21 cellular contexts compared by ENCODE assay signal in the genomic region with DNA sequence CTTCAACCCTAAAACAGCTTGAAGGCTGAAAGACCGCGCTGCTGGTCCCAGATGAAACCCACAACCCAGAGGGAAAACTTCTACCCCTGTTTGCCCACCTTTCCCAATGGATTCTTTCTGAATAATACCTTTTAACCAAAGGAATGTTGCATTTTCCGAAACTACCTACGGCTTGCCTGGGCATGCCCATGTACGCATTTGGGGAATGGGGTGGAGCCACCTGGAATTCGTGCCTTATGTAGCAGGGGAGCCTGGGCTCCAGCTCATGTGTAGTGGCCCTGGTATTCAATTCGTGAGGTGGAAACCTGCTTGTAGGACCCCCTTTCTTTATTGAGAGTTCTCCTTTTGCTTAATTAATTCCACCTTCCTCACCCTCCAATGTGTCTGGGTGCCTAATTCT.
DNase-seq lines count a peak whose midpoint lies in the region; ATAC-seq and TF ChIP-seq lines count a peak whose summit lies in the region.
"Had no signal": no experiment of that assay in that cellular context is flagged by ENCODE, and none has a peak within 500 bp of the region (broad histone marks: within the 10 kb centered on the region; RNA-seq: fewer than 3 reads in every experiment).

No MANE protein-coding gene starts in this region.

- no peaks in the 10 kb centered on the region for H3K36me3 ChIP-seq in trophoblast cell (ENCODE audit: control insufficient read depth in 1 of 2, insufficient read depth in 2 of 2, low read length in 2 of 2)
- H3K36me3 ChIP-seq: BLaER1 treated with 17β-estradiol and CSF1 and Interleukin-3, amounts not matched to agents 10 nM and 100 nM; HAP-1 had no signal

- H3K4me3 Mint-ChIP-seq in H9 (no peak overlapping the region), WTC11 (no peak overlapping the region)
- H3K4me3 Mint-ChIP-seq: CD4-positive, alpha-beta T cell; HFFc6 had no signal

- no peak overlapping the region for H4K5ac ChIP-seq in H9 (ENCODE audit: insufficient read length, low read depth, low read length)

- H3K23ac ChIP-seq in H9 (ENCODE audit: insufficient read length, low read depth, low read length) = no peak overlapping the region
- no peak overlapping the region for H3K23ac ChIP-seq in trophoblast cell (ENCODE audit: low read length)

- H3K4ac ChIP-seq in H9 (ENCODE audit: low read depth, low read length) (no peak overlapping the region), trophoblast cell (ENCODE audit: low read depth, low read length) (no peak overlapping the region)

- no peak overlapping the region for H2BK120ac ChIP-seq in H9 (ENCODE audit: low read depth, low read length, poor library complexity, severe bottlenecking)
- no peak overlapping the region for H2BK120ac ChIP-seq in trophoblast cell (ENCODE audit: insufficient read depth, low read length, poor library complexity)

- H3K79me2 ChIP-seq in H9 (ENCODE audit: insufficient read depth, low read length) (no peaks in the 10 kb centered on the region), trophoblast cell (ENCODE audit: control insufficient read depth, insufficient read depth, low read length, poor library complexity) (no peaks in the 10 kb centered on the region)

- H4K12ac ChIP-seq in trophoblast cell (ENCODE audit: low read depth, low read length) = no peak overlapping the region

- H3K4me3 ChIP-seq in trophoblast cell (ENCODE audit: low read depth, low read length) = no peak overlapping the region
- H3K4me3 ChIP-seq: A549; BLaER1 treated with 17β-estradiol and CSF1 and Interleukin-3, amounts not matched to agents 10 nM and 100 nM; HAP-1 had no signal

- H3K4me1 ChIP-seq in H9 (ENCODE audit: insufficient read depth, low read length) = no peaks in the 10 kb centered on the region
- H3K4me1 ChIP-seq in foreskin keratinocyte = no peaks in the 10 kb centered on the region
- H3K4me1 ChIP-seq in trophoblast cell (ENCODE audit: control insufficient read depth in 1 of 2, insufficient read depth in 2 of 2, low read length in 2 of 2) = no peaks in the 10 kb centered on the region
- H3K4me1 ChIP-seq: A549; BLaER1 treated with 17β-estradiol and CSF1 and Interleukin-3, amounts not matched to agents 10 nM and 100 nM; HAP-1 had no signal

- peak; percentile 46; the same call in 1 of the 2 replicates for ATAC-seq in WTC11
- peak; percentile 55 for ATAC-seq in foreskin keratinocyte
- ATAC-seq: A549 had no signal

- H3K9ac ChIP-seq in H9 (ENCODE audit: extremely low read depth, insufficient read length, low read length) (no peak overlapping the region), trophoblast cell (ENCODE audit: low read length) (no peak overlapping the region)
- H3K9ac ChIP-seq: BLaER1 treated with 17β-estradiol and CSF1 and Interleukin-3, amounts not matched to agents 10 nM and 100 nM had no signal

- no peaks in the 10 kb centered on the region for H3K27me3 ChIP-seq in H9 (ENCODE audit: insufficient read depth, low read length)
- H3K27me3 ChIP-seq in foreskin keratinocyte = no peaks in the 10 kb centered on the region
- no peaks in the 10 kb centered on the region for H3K27me3 ChIP-seq in trophoblast cell (ENCODE audit: insufficient read depth, low read length)
- H3K27me3 ChIP-seq: BLaER1 treated with 17β-estradiol and CSF1 and Interleukin-3, amounts not matched to agents 10 nM and 100 nM had no signal

- H3K27ac ChIP-seq in H9 (ENCODE audit: insufficient read length, low read depth, low read length) (no peak overlapping the region), foreskin keratinocyte (peak overlapping the region; percentile 52), trophoblast cell (ENCODE audit: low read depth, low read length) (no peak overlapping the region)
- H3K27ac ChIP-seq: A549; BLaER1 treated with 17β-estradiol and CSF1 and Interleukin-3, amounts not matched to agents 10 nM and 100 nM had no signal

- H3K4me1 Mint-ChIP-seq in H9 = 0 out of 4 replicates have a peak, but pooled peaks cover 4 to 5% of the 10 kb centered on the region in 2 experiments
- peaks cover 15% of the 10 kb centered on the region for H3K4me1 Mint-ChIP-seq in WTC11

- H2BK15ac ChIP-seq in H9 (ENCODE audit: low read depth, low read length) = no peak overlapping the region

- no peak overlapping the region for H4K91ac ChIP-seq in H9 (ENCODE audit: insufficient read length, low read depth, low read length)
- H4K91ac ChIP-seq in trophoblast cell (ENCODE audit: low read depth, low read length) = no peak overlapping the region

- WGBS in H9 (ENCODE audit: extremely low coverage, insufficient read length, low lambda C conversion rate) = no CpG with 5 or more reads among the region's 7 CpGs
- WGBS in trophoblast cell (ENCODE audit: extremely low coverage, insufficient coverage, insufficient read length) = no CpG with 5 or more reads among the region's 7 CpGs

- H3K27ac Mint-ChIP-seq in H9 = peak overlapping the region in 1 of 3 experiments; percentile 57; a peak in 1 of 7 replicates
- H3K27ac Mint-ChIP-seq in WTC11 = peak overlapping the region; percentile 79
- H3K27ac Mint-ChIP-seq: CD4-positive, alpha-beta T cell; HFFc6 had no signal

- H4K20me1 ChIP-seq in H9 (ENCODE audit: control insufficient read depth, insufficient read depth, insufficient read length) = no peaks in the 10 kb centered on the region
- H4K20me1 ChIP-seq: BLaER1 treated with 17β-estradiol and CSF1 and Interleukin-3, amounts not matched to agents 10 nM and 100 nM had no signal

- no peak overlapping the region for H2BK12ac ChIP-seq in H9 (ENCODE audit: insufficient read length, low read depth, low read length)
- H2BK12ac ChIP-seq in trophoblast cell (ENCODE audit: low read length) = no peak overlapping the region

- H4K8ac ChIP-seq in H9 (replicated peaks; ENCODE audit: insufficient read length, low read depth, low read length) (no peak overlapping the region), trophoblast cell (ENCODE audit: low read depth, low read length) (no peak overlapping the region)

- H3K14ac ChIP-seq in H9 (ENCODE audit: insufficient read depth, low read length) (no peak overlapping the region), trophoblast cell (ENCODE audit: low read length) (no peak overlapping the region)

- no peak overlapping the region for H2AFZ ChIP-seq in H9 (ENCODE audit: low read length)
- H2AFZ ChIP-seq in trophoblast cell (ENCODE audit: insufficient read depth, low read length, poor library complexity) = no peak overlapping the region

- no peak overlapping the region for H2AK5ac ChIP-seq in H9 (ENCODE audit: insufficient read length, low read length)
- H2AK5ac ChIP-seq in trophoblast cell (ENCODE audit: low read length) = no peak overlapping the region

- CTCF ChIA-PET in WTC11 (lab: Charles Lee) = no interaction called here

- DNase-seq in H9 = peak; percentile 36
- no peak for DNase-seq in WTC11 (ENCODE audit: low spot score)
- peak; percentile 42 to 63 for DNase-seq in foreskin keratinocyte
- peak; percentile 7 to 26 for DNase-seq in trophoblast cell
- no peak for DNase-seq in cerebellum (ENCODE audit: low spot score)
- DNase-seq in NCI-H2029 (lab: John Stamatoyannopoulos, UW) = no peak
- DNase-seq in iPS-NIHi7 (ENCODE audit: extremely low spot score) = no peak
- DNase-seq: AML-193; CD4-positive, alpha-beta T cell; DMS53; HFFc6; Kasumi-1; NCI-H1105 treated with DMSO at 0.1 percent for 48 hours; NCI-H146; NCI-H1930; NCI-H526 treated with DMSO at 0.1 percent for 48 hours; RPMI8226; SHP77 treated with DMSO at 0.1 percent for 48 hours had no signal

- H2BK20ac ChIP-seq in H9 (ENCODE audit: low read depth, low read length, poor library complexity, severe bottlenecking) = no peak overlapping the region

- no peak overlapping the region for H3T11ph ChIP-seq in H9 (ENCODE audit: low read length)

- H3K4me2 ChIP-seq in H9 (ENCODE audit: insufficient read depth, insufficient read length, low read length) = no peak overlapping the region
- H3K4me2 ChIP-seq in trophoblast cell (ENCODE audit: low read length) = no peak overlapping the region
- H3K4me2 ChIP-seq: A549; BLaER1 treated with 17β-estradiol and CSF1 and Interleukin-3, amounts not matched to agents 10 nM and 100 nM had no signal

- H2BK5ac ChIP-seq in H9 (ENCODE audit: insufficient read length, low read length) (no peak overlapping the region), trophoblast cell (ENCODE audit: low read depth, low read length, poor library complexity) (no peak overlapping the region)

- no peak overlapping the region for H3K56ac ChIP-seq in H9 (ENCODE audit: insufficient read length, low read depth, low read length)

- no peak for TF ChIP-seq CTCF in H9 (conservative IDR thresholded peaks at IDR 0.05)
- no peak for TF ChIP-seq CTCF in WTC11 (IDR thresholded peaks at IDR 0.05)
- TF ChIP-seq CTCF in foreskin keratinocyte (conservative IDR thresholded peaks at IDR 0.05) = no peak

- H3K9me3 ChIP-seq in H9 (ENCODE audit: control insufficient read depth, low read depth, low read length) (no peaks in the 10 kb centered on the region), trophoblast cell (ENCODE audit: insufficient read depth, low read depth, low read length) (no peaks in the 10 kb centered on the region)
- H3K9me3 ChIP-seq: A549; BLaER1 treated with 17β-estradiol and CSF1 and Interleukin-3, amounts not matched to agents 10 nM and 100 nM; HAP-1 had no signal

- no peaks in the 10 kb centered on the region for H3K27me3 Mint-ChIP-seq in H9 (ENCODE audit: low read depth)
- H3K27me3 Mint-ChIP-seq in WTC11 (ENCODE audit: low read depth) = no peaks in the 10 kb centered on the region
- H3K27me3 Mint-ChIP-seq: CD4-positive, alpha-beta T cell had no signal

- POLR2A ChIA-PET in WTC11 (lab: Charles Lee) = no interaction called here

- no peaks in the 10 kb centered on the region for H3K23me2 ChIP-seq in H9 (ENCODE audit: insufficient read length, low read depth, low read length, poor library complexity, severe bottlenecking)

- H3K18ac ChIP-seq in H9 (ENCODE audit: insufficient read length, low read depth, low read length) = no peak overlapping the region
- no peak overlapping the region for H3K18ac ChIP-seq in trophoblast cell (ENCODE audit: low read length)

- H3K9me3 Mint-ChIP-seq in H9 (no peaks in the 10 kb centered on the region), WTC11 (peaks cover 25% of the 10 kb centered on the region)
- H3K9me3 Mint-ChIP-seq: CD4-positive, alpha-beta T cell had no signal

- H3K79me1 ChIP-seq in H9 (ENCODE audit: insufficient read depth, low read depth, low read length, poor library complexity, severe bottlenecking) (no peaks in the 10 kb centered on the region), trophoblast cell (ENCODE audit: low read length) (no peaks in the 10 kb centered on the region)

- H3K36me3 Mint-ChIP-seq in H9 (ENCODE audit: insufficient read depth in 1 of 3, low read depth in 3 of 3) = peaks cover 0 to 5% (median 5%) of the 10 kb centered on the region in 3 experiments; a peak in 1 of 7 replicates
- peaks cover 18% of the 10 kb centered on the region for H3K36me3 Mint-ChIP-seq in WTC11

TF ChIP-seq in WTC11, 78 proteins besides CTCF, POLR2A, EP300 and RAD21 (continues in another document):
- TF ChIP-seq CREM (CRISPR knock-in tag; IDR thresholded peaks at IDR 0.05) (no peak), SMAD3 (CRISPR knock-in tag; IDR thresholded peaks at IDR 0.05; ENCODE audit: borderline replicate concordance) (no peak)
- TF ChIP-seq, protein P1, sequence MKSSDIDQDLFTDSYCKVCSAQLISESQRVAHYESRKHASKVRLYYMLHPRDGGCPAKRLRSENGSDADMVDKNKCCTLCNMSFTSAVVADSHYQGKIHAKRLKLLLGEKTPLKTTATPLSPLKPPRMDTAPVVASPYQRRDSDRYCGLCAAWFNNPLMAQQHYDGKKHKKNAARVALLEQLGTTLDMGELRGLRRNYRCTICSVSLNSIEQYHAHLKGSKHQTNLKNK (CRISPR knock-in tag; IDR thresholded peaks at IDR 0.05) = no peak

Comparison
In these comparisons a context has a peak if more than half of its experiments do, and no peak if none do; other contexts are left out.
1. DNase-seq: peak in H9 (single experiment), foreskin keratinocyte (2 of 2) and trophoblast cell (2 of 2); none in WTC11 (single experiment), cerebellum (single experiment), NCI-H2029 (single experiment) and iPS-NIHi7 (single experiment).